Comparison of ENCODE assay signal across 8 cellular contexts in genomic region chr7:131105803-131106680, GRCh38.
A peak's percentile ranks its signal among the peaks of the same experiment; 100 is the strongest.
DNase-seq lines count a peak whose midpoint lies in the region; ATAC-seq, FAIRE-seq and TF ChIP-seq lines count a peak whose summit lies in the region.

No MANE protein-coding gene starts in this region.

- ATAC-seq in GM19372 (IDR thresholded peaks at IDR 0.05; ENCODE audit: low read depth, unreplicated experiment) (peak; percentile 43), HG03558 (IDR thresholded peaks at IDR 0.05; ENCODE audit: extremely low read depth, unreplicated experiment) (peak; percentile 25)

- no peaks in the 10 kb centered on the region for H3K27me3 ChIP-seq in CD4-positive, alpha-beta memory T cell (ENCODE audit: insufficient read depth, low read length)
- H3K27me3 ChIP-seq in neuron (ENCODE audit: insufficient read depth, low read length) (peaks cover 12% of the 10 kb centered on the region), subcutaneous abdominal adipose tissue (ENCODE audit: control insufficient read depth in 5 of 5, insufficient read depth in 4 of 5, low read length in 5 of 5) (no peaks in the 10 kb centered on the region)

- peaks cover 0 to 1% of the 10 kb centered on the region in 2 donors for H3K27me3 Mint-ChIP-seq in CD4-positive, alpha-beta memory T cell

- peaks cover 67% of the 10 kb centered on the region for H3K4me1 ChIP-seq in CD4-positive, alpha-beta memory T cell (ENCODE audit: insufficient read depth, low read length)
- H3K4me1 ChIP-seq in neuron (ENCODE audit: insufficient read depth, low read length): peaks cover 42% of the 10 kb centered on the region
- peaks cover 6 to 58% (median 55%) of the 10 kb centered on the region in 5 donors for H3K4me1 ChIP-seq in subcutaneous abdominal adipose tissue (ENCODE audit: control insufficient read depth in 5 of 5, insufficient read depth in 5 of 5, low read length in 5 of 5)

- intact Hi-C loops in CD4-positive, alpha-beta memory T cell (cut with micrococcal nuclease): loop anchor here (2.0 to 10.0 kb wide), 6 partner anchors 34 to 193 kb away; no protein-coding TSS in a partner anchor

- H3K9me3 ChIP-seq in CD4-positive, alpha-beta memory T cell (ENCODE audit: control insufficient read depth in 1 of 2, low read length in 2 of 2): no peaks in the 10 kb centered on the region
- no peaks in the 10 kb centered on the region for H3K9me3 ChIP-seq in neuron (ENCODE audit: low read length)
- no peaks in the 10 kb centered on the region for H3K9me3 ChIP-seq in subcutaneous abdominal adipose tissue (ENCODE audit: control insufficient read depth in 5 of 5, low read length in 5 of 5)

- peaks cover 0 to 5% (median 0%) of the 10 kb centered on the region in 8 donors for H3K9me3 Mint-ChIP-seq in CD4-positive, alpha-beta memory T cell

- POLR2A ChIA-PET in CD4-positive, alpha-beta memory T cell (lab: Charles Lee; ENCODE audit: partially characterized antibody): interaction anchor here (0.7 to 9.5 kb wide), 27 partner anchors 10 to 286 kb away, joined by 3 to 176 read pairs (median 5); partner anchors contain the start of gene MKLN1

- H3K36me3 ChIP-seq in CD4-positive, alpha-beta memory T cell (ENCODE audit: insufficient read depth, low read length): no peaks in the 10 kb centered on the region
- no peaks in the 10 kb centered on the region for H3K36me3 ChIP-seq in neuron (ENCODE audit: insufficient read depth, low read length)
- peaks cover 0 to 11% (median 0%) of the 10 kb centered on the region in 5 donors for H3K36me3 ChIP-seq in subcutaneous abdominal adipose tissue (ENCODE audit: control insufficient read depth in 5 of 5, insufficient read depth in 5 of 5, low read length in 5 of 5)

- peak overlapping the region; percentile 26 to 98 for H3K4me3 ChIP-seq in CD4-positive, alpha-beta memory T cell (ENCODE audit: low read length in 2 of 2)
- peak overlapping the region; percentile 89 to 96 for H3K4me3 ChIP-seq in foreskin fibroblast (ENCODE audit: low read depth in 1 of 2, low read length in 2 of 2)
- peak overlapping the region; percentile 61 for H3K4me3 ChIP-seq in neuron (ENCODE audit: low read length)
- peak overlapping the region; percentile 90 to 100 (median 99) for H3K4me3 ChIP-seq in subcutaneous abdominal adipose tissue (ENCODE audit: low read depth in 1 of 5, low read length in 5 of 5)

- H3K27ac ChIP-seq in CD4-positive, alpha-beta memory T cell (ENCODE audit: low read depth, low read length): peak overlapping the region; percentile 99
- H3K27ac ChIP-seq in subcutaneous abdominal adipose tissue (ENCODE audit: low read depth, low read length): peak overlapping the region; percentile 99

- peak overlapping the region; percentile 71 for H2AFZ ChIP-seq in neuron (ENCODE audit: low read depth, low read length)

- no peak for TF ChIP-seq CTCF in foreskin fibroblast (IDR thresholded peaks at IDR 0.05; ENCODE audit: low read depth, low read length)

- CTCF ChIA-PET in CD4-positive, alpha-beta memory T cell (lab: Charles Lee; ENCODE audit: partially characterized antibody): interaction anchor here (0.8 to 1.9 kb wide), 13 partner anchors 10 to 222 kb away, joined by 3 to 6 read pairs (median 5); partner anchors contain the start of gene MKLN1

- H3K4me1 Mint-ChIP-seq in CD4-positive, alpha-beta memory T cell: peaks cover 51 to 88% (median 62%) of the 10 kb centered on the region in 4 donors

- peak overlapping the region; percentile 95 to 100 (median 99) for H3K27ac Mint-ChIP-seq in CD4-positive, alpha-beta memory T cell

- FAIRE-seq in RCC 7860 (lab: Jason Lieb, UNC): no peak

- DNase-seq in CD4-positive, alpha-beta memory T cell: peak; percentile 90 to 95 (median 94)
- peak; percentile 56 for DNase-seq in RCC 7860 (ENCODE audit: low spot score)
- peak; percentile 95 for DNase-seq in activated effector memory CD4-positive, alpha-beta T cell treated with anti-CD3 and anti-CD28 coated beads, Interleukin-2, amount 50 U/mL, for 16 hours
- peak; percentile 83 to 91 for DNase-seq in foreskin fibroblast

- peak overlapping the region; percentile 91 to 100 (median 98) for H3K9ac ChIP-seq in subcutaneous abdominal adipose tissue (ENCODE audit: low read length in 5 of 5)

- peaks cover 27 to 59% of the 10 kb centered on the region in 2 donors for H3K36me3 Mint-ChIP-seq in CD4-positive, alpha-beta memory T cell

- H3K4me3 Mint-ChIP-seq in CD4-positive, alpha-beta memory T cell: peak overlapping the region; percentile 84 to 99 (median 98)

Comparison
In these comparisons a context has a peak if more than half of its experiments do, and no peak if none do; other contexts are left out.
1. Peak in every context shown above with its lines: DNase-seq, ATAC-seq, H3K4me3 ChIP-seq and H3K27ac ChIP-seq.